8 cellular contexts compared by ENCODE assay signal in genomic region chr19:40663712-40664692, GRCh38. TPM values are rescaled to one million over a fixed set of nuclear protein-coding genes. Genes with fewer than 3 reads are reported as not detected.
A peak's percentile ranks its signal among the peaks of the same experiment; 100 is the strongest.
DNase-seq lines count a peak whose midpoint lies in the region; ATAC-seq, FAIRE-seq and TF ChIP-seq lines count a peak whose summit lies in the region.

No MANE protein-coding gene starts in this region.

- DNase-seq in DND-41 (no peak), NB4 (ENCODE audit: low read depth) (peak; percentile 60), brain microvascular endothelial cell (peak; percentile 21), HepG2 (ENCODE audit: low spot score) (no peak), tibial artery (no peak), midbrain (lab: John Stamatoyannopoulos, UW) (no peak), NCI-H510A treated with DMSO at 0.1 percent for 48 hours (lab: John Stamatoyannopoulos, UW) (no peak), left lobe of liver (ENCODE audit: low spot score) (no peak)

- no TSS peak for BruUV-seq in HepG2 (replicated peaks; lab: Mats Ljungman, UMichigan)

- intact Hi-C loops in HepG2 (cut with micrococcal nuclease; ENCODE audit: unreplicated experiment) = loop anchor here (1.0 to 10.0 kb wide), 4 partner anchors 38 to 478 kb away; no protein-coding TSS in a partner anchor
- intact Hi-C loops in tibial artery (cut with DNase I; ENCODE audit: low total_unique reads) = loop anchor here (2.0 to 10.0 kb wide), 2 partner anchors 151 to 481 kb away; no protein-coding TSS in a partner anchor

- H3K4me1 ChIP-seq in DND-41 (ENCODE audit: insufficient read depth, low read length) (peaks cover 18% of the 10 kb centered on the region), HepG2 (ENCODE audit: insufficient read depth, low read length) (peaks cover 11% of the 10 kb centered on the region), tibial artery (peaks cover 0 to 14% (median 13%) of the 10 kb centered on the region in 4 donors)

- TF ChIP-seq CTCF in DND-41 (IDR thresholded peaks at IDR 0.05; ENCODE audit: borderline replicate concordance, extremely low read depth, low read length, poor library complexity, severe bottlenecking) (no peak), NB4 (IDR thresholded peaks at IDR 0.05; ENCODE audit: low read depth, low read length) (no peak), brain microvascular endothelial cell (IDR thresholded peaks at IDR 0.05; ENCODE audit: low read depth, low read length, missing control alignments) (no peak), HepG2 (CRISPR knock-in tag; IDR thresholded peaks at IDR 0.05) (no peak), tibial artery (IDR thresholded peaks at IDR 0.05) (no peak)

- no peaks in the 10 kb centered on the region for H4K20me1 ChIP-seq in DND-41 (ENCODE audit: insufficient read depth, low read length)
- H4K20me1 ChIP-seq in HepG2 (ENCODE audit: insufficient read depth, low read length) = no peaks in the 10 kb centered on the region

- H3K4me3 ChIP-seq in DND-41 (ENCODE audit: low read depth in 1 of 2, low read length in 2 of 2) (peak overlapping the region in 1 of 2 experiments; percentile 91; a peak in 2 of 4 replicates), NB4 (ENCODE audit: low read depth, low read length) (no peak overlapping the region), brain microvascular endothelial cell (ENCODE audit: low read depth, low read length) (peak overlapping the region; percentile 58), HepG2 (replicated peaks in 1 of 3; ENCODE audit: insufficient read depth in 1 of 3, low read depth in 2 of 3, low read length in 3 of 3) (peak overlapping the region; percentile 64 to 77 (median 65); a peak in 5 of 6 replicates), tibial artery (peak overlapping the region; percentile 59 to 62)

- H3K9ac ChIP-seq in DND-41 (ENCODE audit: low read depth, low read length) (peak overlapping the region; percentile 69; the same call in 1 of the 2 replicates), HepG2 (ENCODE audit: insufficient read depth, low read depth, low read length) (peak overlapping the region; percentile 41; the same call in 1 of the 2 replicates)

- H3K36me3 ChIP-seq in DND-41 (ENCODE audit: insufficient read depth, low read length) (peaks cover 2% of the 10 kb centered on the region; the same call in 1 of the 2 replicates), brain microvascular endothelial cell (replicated peaks) (peaks cover 24% of the 10 kb centered on the region), HepG2 (replicated peaks in 1 of 2; ENCODE audit: control insufficient read depth in 1 of 2, insufficient read depth in 2 of 2, low read length in 2 of 2) (no peaks in the 10 kb centered on the region), tibial artery (peaks cover 1 to 24% (median 24%) of the 10 kb centered on the region in 3 donors)

- POLR2A ChIA-PET in HepG2 (lab: Yijun Ruan, JAX) = interaction anchor here (1.0 to 1.7 kb wide), 7 partner anchors 38 to 159 kb away, joined by 3 to 5 read pairs (median 4); partner anchors contain the start of genes ACTMAP, COQ8B, EGLN2 and ITPKC

- H2AFZ ChIP-seq in DND-41 (ENCODE audit: low read depth, low read length) (peak overlapping the region; percentile 94), HepG2 (ENCODE audit: low read length) (peak overlapping the region; percentile 48)

- no peak for TF ChIP-seq RAD21 in HepG2 (CRISPR knock-in tag; IDR thresholded peaks at IDR 0.05)

- H3K79me2 ChIP-seq in DND-41 (ENCODE audit: insufficient read depth, low read length) (no peaks in the 10 kb centered on the region), HepG2 (ENCODE audit: insufficient read depth, low read length) (no peaks in the 10 kb centered on the region)

- H3K27me3 ChIP-seq in DND-41 (ENCODE audit: insufficient read depth, low read length, poor library complexity) = no peaks in the 10 kb centered on the region
- no peaks in the 10 kb centered on the region for H3K27me3 ChIP-seq in brain microvascular endothelial cell (replicated peaks)
- H3K27me3 ChIP-seq in HepG2 (ENCODE audit: control insufficient read depth in 1 of 2, insufficient read depth in 2 of 2, low read length in 2 of 2) = peaks cover 3 to 22% of the 10 kb centered on the region in 2 experiments; a peak in 2 of 5 replicates
- H3K27me3 ChIP-seq in tibial artery = no peaks in the 10 kb centered on the region

- in situ Hi-C loops in brain microvascular endothelial cell (cut with HindIII; ENCODE audit: low pct_ligation_motif_present, low sequenced_read_pairs) = no loop called here
- in situ Hi-C loops in HepG2 (cut with HindIII; ENCODE audit: extremely low pct_ligation_motif_present, low pct_unique_long_range_greater_than_20kb) = loop anchor here (5.0 to 25.0 kb wide), 3 partner anchors 38 to 473 kb away; no protein-coding TSS in a partner anchor

- CTCF ChIA-PET in HepG2 (lab: Yijun Ruan, JAX; ENCODE audit: low intra/inter-chr PET ratio, low total read pairs) = interaction anchor here (1.0 to 2.6 kb wide), 5 partner anchors 39 to 480 kb away, joined by 3 to 19 read pairs (median 5); no protein-coding TSS in a partner anchor

- peak overlapping the region; percentile 100 for H3K4me2 ChIP-seq in DND-41 (ENCODE audit: insufficient read depth, low read length)
- H3K4me2 ChIP-seq in HepG2 (ENCODE audit: low read depth, low read length) = peak overlapping the region; percentile 86

- H3K27ac ChIP-seq in DND-41 (ENCODE audit: low read length) = no peak overlapping the region; the same call in 1 of the 2 replicates
- H3K27ac ChIP-seq in brain microvascular endothelial cell = no peak overlapping the region
- H3K27ac ChIP-seq in HepG2 (ENCODE audit: extremely low read length, insufficient read depth, low read length) = no peak overlapping the region
- H3K27ac ChIP-seq in tibial artery = peak overlapping the region; percentile 71 to 80

- FAIRE-seq in HepG2 (lab: Jason Lieb, UNC) = no peak

- TF ChIP-seq EP300 in HepG2 (IDR thresholded peaks at IDR 0.05; ENCODE audit: low read depth in 2 of 2, low read length in 2 of 2) = no peak
- TF ChIP-seq EP300 in HepG2 (CRISPR knock-in tag; IDR thresholded peaks at IDR 0.05; ENCODE audit: borderline replicate concordance) = no peak

- 54% methylated on average over 16 of the region's 22 CpGs for WGBS in HepG2 (ENCODE audit: low lambda C conversion rate)

- no peaks in the 10 kb centered on the region for H3K9me3 ChIP-seq in DND-41 (ENCODE audit: insufficient read depth, low read length, severe bottlenecking)
- no peaks in the 10 kb centered on the region for H3K9me3 ChIP-seq in HepG2 (ENCODE audit: low read length)
- H3K9me3 ChIP-seq in tibial artery = no peaks in the 10 kb centered on the region

- ATAC-seq in DND-41 (ENCODE audit: insufficient read depth, low read depth) = peak; percentile 7; the same call in 1 of the 3 replicates
- ATAC-seq in HepG2 = peak; percentile 18
- ATAC-seq in left lobe of liver = no peak

- TF ChIP-seq POLR2A in NB4 (IDR thresholded peaks at IDR 0.05; ENCODE audit: extremely low read depth, insufficient read length) (no peak), HepG2 (IDR thresholded peaks at IDR 0.05; ENCODE audit: insufficient read depth in 1 of 2, low read depth in 2 of 2, low read length in 2 of 2) (no peak)

RNA-seq across cellular contexts. Expression of gene NUMBL, which starts 26.4 kb away (rescaled TPM):
- 0.20 and 0.49 TPM in 2 replicates for total RNA-seq in HepG2 (2016; rRNA removed; fragmentation: Illumina TruSeq; extraction: Trizol)
- 0.09 and 0.10 TPM in 2 replicates for total RNA-seq in HepG2 (2016; cell fraction: cytosol; rRNA removed; fragmentation: Illumina TruSeq; extraction: Trizol; ENCODE audit: low read depth)
- total RNA-seq in HepG2 (2016; cell fraction: insoluble cytoplasmic fraction; rRNA removed; fragmentation: Illumina TruSeq; extraction: Trizol) = 0.04 and 0.58 TPM in 2 replicates
- total RNA-seq in HepG2 (2016; cell fraction: membrane; rRNA removed; fragmentation: Illumina TruSeq; extraction: Trizol) = 0.25 and 0.52 TPM in 2 replicates
- 0.69 and 2.1 TPM in 2 replicates for total RNA-seq in HepG2 (2016; cell fraction: nucleus; rRNA removed; fragmentation: Illumina TruSeq; extraction: Trizol)
- polyA plus RNA-seq in HepG2 (2011; rRNA removed) = 2.2 and 2.3 TPM in 2 replicates
- 0.67 and 0.90 TPM in 2 replicates for polyA plus RNA-seq in HepG2 (2011; cell fraction: cytosol; rRNA removed)
- polyA plus RNA-seq in HepG2 (2011; cell fraction: nucleus; rRNA removed) = 21.6 and 25.2 TPM in 2 replicates
- polyA plus RNA-seq in HepG2 (2012) = 0.78 and 2.1 TPM in 2 replicates
- polyA plus RNA-seq in HepG2 (2016; cell fraction: cytosol; fragmentation: Illumina TruSeq; extraction: Trizol; ENCODE audit: low read depth) = 0.10 and 0.11 TPM in 2 replicates
- 0.27 and 0.56 TPM in 2 replicates for polyA plus RNA-seq in HepG2 (2016; cell fraction: insoluble cytoplasmic fraction; fragmentation: Illumina TruSeq; extraction: Trizol; ENCODE audit: low read depth)
- polyA plus RNA-seq in HepG2 (2016; cell fraction: membrane; fragmentation: Illumina TruSeq; extraction: Trizol; ENCODE audit: low read depth) = 0.07 and 0.19 TPM in 2 replicates
- polyA plus RNA-seq in HepG2 (2016; cell fraction: nucleus; fragmentation: Illumina TruSeq; extraction: Trizol; ENCODE audit: insufficient read depth, low read depth) = 4.8 and 6.7 TPM in 2 replicates
- polyA minus RNA-seq in HepG2 (2011; rRNA and poly(A)+ RNA removed; ENCODE audit: low replicate concordance) = 1.2 and 14.1 TPM in 2 replicates
- 0.35 and 0.99 TPM in 2 replicates for polyA minus RNA-seq in HepG2 (2011; cell fraction: cytosol; rRNA and poly(A)+ RNA removed)
- polyA minus RNA-seq in HepG2 (2011; cell fraction: nucleus; rRNA and poly(A)+ RNA removed) = 2.8 and 2.9 TPM in 2 replicates
- total RNA-seq in left lobe of liver = 21.7 TPM

RNA-seq across cellular contexts. Expression of gene COQ8B, which starts 52.7 kb away (rescaled TPM):
- total RNA-seq in HepG2 (2016; rRNA removed; fragmentation: Illumina TruSeq; extraction: Trizol) (10.3 and 17.2 TPM in 2 replicates), left lobe of liver (43.5 TPM)
- 11.6 and 12.3 TPM in 2 replicates for total RNA-seq in HepG2 (2016; cell fraction: cytosol; rRNA removed; fragmentation: Illumina TruSeq; extraction: Trizol; ENCODE audit: low read depth)
- 8.6 and 17.5 TPM in 2 replicates for total RNA-seq in HepG2 (2016; cell fraction: insoluble cytoplasmic fraction; rRNA removed; fragmentation: Illumina TruSeq; extraction: Trizol)
- 16.6 and 19.5 TPM in 2 replicates for total RNA-seq in HepG2 (2016; cell fraction: membrane; rRNA removed; fragmentation: Illumina TruSeq; extraction: Trizol)
- 13.3 and 18.3 TPM in 2 replicates for total RNA-seq in HepG2 (2016; cell fraction: nucleus; rRNA removed; fragmentation: Illumina TruSeq; extraction: Trizol)
- 12.3 and 14.7 TPM in 2 replicates for polyA plus RNA-seq in HepG2 (2011; rRNA removed)
- polyA plus RNA-seq in HepG2 (2011; cell fraction: cytosol; rRNA removed) = 9.9 and 15.6 TPM in 2 replicates
- polyA plus RNA-seq in HepG2 (2011; cell fraction: nucleus; rRNA removed) = 54.2 and 65.2 TPM in 2 replicates
- 8.7 and 13.0 TPM in 2 replicates for polyA plus RNA-seq in HepG2 (2012)
- polyA plus RNA-seq in HepG2 (2016; cell fraction: cytosol; fragmentation: Illumina TruSeq; extraction: Trizol; ENCODE audit: low read depth) = 5.6 and 6.3 TPM in 2 replicates
- 7.8 and 9.6 TPM in 2 replicates for polyA plus RNA-seq in HepG2 (2016; cell fraction: insoluble cytoplasmic fraction; fragmentation: Illumina TruSeq; extraction: Trizol; ENCODE audit: low read depth)
- polyA plus RNA-seq in HepG2 (2016; cell fraction: membrane; fragmentation: Illumina TruSeq; extraction: Trizol; ENCODE audit: low read depth) = 8.1 and 8.4 TPM in 2 replicates
- polyA plus RNA-seq in HepG2 (2016; cell fraction: nucleus; fragmentation: Illumina TruSeq; extraction: Trizol; ENCODE audit: insufficient read depth, low read depth) = 21.5 and 25.0 TPM in 2 replicates
- polyA minus RNA-seq in HepG2 (2011; rRNA and poly(A)+ RNA removed; ENCODE audit: low replicate concordance) = 22.0 and 30.0 TPM in 2 replicates
- 7.7 and 9.0 TPM in 2 replicates for polyA minus RNA-seq in HepG2 (2011; cell fraction: cytosol; rRNA and poly(A)+ RNA removed)
- 19.1 and 21.8 TPM in 2 replicates for polyA minus RNA-seq in HepG2 (2011; cell fraction: nucleus; rRNA and poly(A)+ RNA removed)

RNA-seq across cellular contexts. Expression of gene ITPKC, which starts 52.9 kb away (rescaled TPM):
- total RNA-seq in HepG2 (2016; rRNA removed; fragmentation: Illumina TruSeq; extraction: Trizol) = 11.2 and 11.3 TPM in 2 replicates
- total RNA-seq in HepG2 (2016; cell fraction: cytosol; rRNA removed; fragmentation: Illumina TruSeq; extraction: Trizol; ENCODE audit: low read depth) = 2.2 and 2.9 TPM in 2 replicates
- total RNA-seq in HepG2 (2016; cell fraction: insoluble cytoplasmic fraction; rRNA removed; fragmentation: Illumina TruSeq; extraction: Trizol) = 11.1 and 11.2 TPM in 2 replicates
- total RNA-seq in HepG2 (2016; cell fraction: membrane; rRNA removed; fragmentation: Illumina TruSeq; extraction: Trizol) = 6.2 and 7.0 TPM in 2 replicates
- total RNA-seq in HepG2 (2016; cell fraction: nucleus; rRNA removed; fragmentation: Illumina TruSeq; extraction: Trizol) = 9.4 and 10.1 TPM in 2 replicates
- polyA plus RNA-seq in HepG2 (2011; rRNA removed) = 6.9 and 12.4 TPM in 2 replicates
- polyA plus RNA-seq in HepG2 (2011; cell fraction: cytosol; rRNA removed) = 7.5 and 8.3 TPM in 2 replicates
- 10.9 and 11.5 TPM in 2 replicates for polyA plus RNA-seq in HepG2 (2011; cell fraction: nucleus; rRNA removed)
- polyA plus RNA-seq in HepG2 (2012) = 5.5 and 8.9 TPM in 2 replicates
- 1.6 and 1.9 TPM in 2 replicates for polyA plus RNA-seq in HepG2 (2016; cell fraction: cytosol; fragmentation: Illumina TruSeq; extraction: Trizol; ENCODE audit: low read depth)
- 9.6 and 11.1 TPM in 2 replicates for polyA plus RNA-seq in HepG2 (2016; cell fraction: insoluble cytoplasmic fraction; fragmentation: Illumina TruSeq; extraction: Trizol; ENCODE audit: low read depth)
- polyA plus RNA-seq in HepG2 (2016; cell fraction: membrane; fragmentation: Illumina TruSeq; extraction: Trizol; ENCODE audit: low read depth) = 4.0 and 4.4 TPM in 2 replicates
- polyA plus RNA-seq in HepG2 (2016; cell fraction: nucleus; fragmentation: Illumina TruSeq; extraction: Trizol; ENCODE audit: insufficient read depth, low read depth) = 16.8 and 17.2 TPM in 2 replicates
- 7.6 and 22.0 TPM in 2 replicates for polyA minus RNA-seq in HepG2 (2011; rRNA and poly(A)+ RNA removed; ENCODE audit: low replicate concordance)
- polyA minus RNA-seq in HepG2 (2011; cell fraction: cytosol; rRNA and poly(A)+ RNA removed) = 4.2 and 6.6 TPM in 2 replicates
- 5.5 and 7.5 TPM in 2 replicates for polyA minus RNA-seq in HepG2 (2011; cell fraction: nucleus; rRNA and poly(A)+ RNA removed)
- total RNA-seq in left lobe of liver = 7.0 TPM

Comparison
In these comparisons a context has a peak if more than half of its experiments do, and no peak if none do; other contexts are left out.
1. DNase-seq: peak in NB4 (single experiment) and brain microvascular endothelial cell (single experiment); none in DND-41 (single experiment), HepG2 (single experiment), tibial artery (0 of 2), midbrain (single experiment), NCI-H510A treated with DMSO at 0.1 percent for 48 hours (single experiment) and left lobe of liver (single experiment).
2. H3K27ac ChIP-seq: peak in tibial artery (2 of 2); none in DND-41 (single experiment), brain microvascular endothelial cell (single experiment) and HepG2 (single experiment).